13 cellular contexts compared by ENCODE assay signal in genomic region chr4:186624951-186625350, GRCh38.
DNase-seq lines count a peak whose midpoint lies in the region; ATAC-seq and FAIRE-seq lines count a peak whose summit lies in the region.
"Had no signal": no experiment of that assay in that cellular context is flagged by ENCODE, and none has a peak within 500 bp of the region (broad histone marks: within the 10 kb centered on the region; RNA-seq: fewer than 3 reads in every experiment).

No MANE protein-coding gene starts in this region.

- WGBS in small intestine, 3 donors, result 75 to 98% (median 89%) methylated on average over 1 of the region's 1 CpG

- FAIRE-seq in small intestine (lab: Jason Lieb, UNC), result no peak

- peak overlapping the region; percentile 64 for H3K9ac ChIP-seq in skeletal muscle satellite cell (ENCODE audit: low read depth, low read length)

- H3K9me3 ChIP-seq in skeletal muscle satellite cell (replicated peaks; ENCODE audit: low read length), result no peaks in the 10 kb centered on the region
- no peaks in the 10 kb centered on the region for H3K9me3 ChIP-seq in small intestine (ENCODE audit: control insufficient read depth, low read depth)
- H3K9me3 ChIP-seq: MG63, SJCRH30 had no signal

- no peak for ATAC-seq in HG03432 (IDR thresholded peaks at IDR 0.05; ENCODE audit: unreplicated experiment)
- ATAC-seq: natural killer cell treated with Interleukin-12 subunit alpha and Interleukin-12 subunit beta and Interleukin-15 and Interleukin-18, amount 100 ng/mL, for 72 hours had no signal

- DNase-seq in ELR (ENCODE audit: low read depth) (peak; percentile 66), amniotic stem cell (lab: John Stamatoyannopoulos, UW) (peak; percentile 34), foreskin melanocyte (peak; percentile 43), small intestine (no peak)
- DNase-seq in activated CD4-positive, alpha-beta T cell treated with anti-CD3 and anti-CD28 coated beads, Interleukin-2, amount 50 U/mL, for 48 hours, result no peak
- no peak for DNase-seq in activated CD4-positive, alpha-beta T cell treated with anti-CD3 and anti-CD28 coated beads for 48 hours
- DNase-seq: activated naive CD4-positive, alpha-beta T cell treated with anti-CD3 and anti-CD28 coated beads for 36 hours; cortex of kidney; MG63; SJCRH30 had no signal

- H3K27me3 ChIP-seq in skeletal muscle satellite cell (ENCODE audit: control insufficient read depth, insufficient read depth, low read length) (no peaks in the 10 kb centered on the region), small intestine (ENCODE audit: control insufficient read depth in 2 of 2, insufficient read depth in 2 of 2, low read length in 2 of 2) (no peaks in the 10 kb centered on the region)
- H3K27me3 ChIP-seq: MG63, SJCRH30 had no signal

- H3K4me3 ChIP-seq in skeletal muscle satellite cell (ENCODE audit: low read length) (no peak overlapping the region), small intestine (ENCODE audit: low read depth in 1 of 2, low read length in 2 of 2) (no peak overlapping the region)
- H3K4me3 ChIP-seq: MG63, SJCRH30 had no signal

- H3K36me3 ChIP-seq in skeletal muscle satellite cell (ENCODE audit: insufficient read depth, low read length), result peaks cover 48% of the 10 kb centered on the region
- H3K36me3 ChIP-seq in small intestine (ENCODE audit: control insufficient read depth in 2 of 2, insufficient read depth in 2 of 2, low read length in 2 of 2), result peaks cover 17 to 22% of the 10 kb centered on the region in 2 donors
- H3K36me3 ChIP-seq: MG63 had no signal

- H3K4me2 ChIP-seq in skeletal muscle satellite cell (ENCODE audit: low read length), result peak overlapping the region; percentile 43

- no peak overlapping the region for H3K27ac ChIP-seq in small intestine (ENCODE audit: low read depth in 1 of 2, low read length in 1 of 2)
- H3K27ac ChIP-seq: SJCRH30 had no signal

- H3K4me1 ChIP-seq in skeletal muscle satellite cell (ENCODE audit: control insufficient read depth, insufficient read depth, low read length) (peaks cover 41% of the 10 kb centered on the region), small intestine (ENCODE audit: control insufficient read depth in 2 of 2, insufficient read depth in 1 of 2, low read depth in 1 of 2, low read length in 1 of 2) (no peaks in the 10 kb centered on the region)

Comparison
In these comparisons a context has a peak if more than half of its experiments do, and no peak if none do; other contexts are left out.
1. DNase-seq: peak in ELR (single experiment), amniotic stem cell (single experiment) and foreskin melanocyte (single experiment); none in small intestine (single experiment), activated CD4-positive, alpha-beta T cell treated with anti-CD3 and anti-CD28 coated beads, Interleukin-2, amount 50 U/mL, for 48 hours (0 of 2) and activated CD4-positive, alpha-beta T cell treated with anti-CD3 and anti-CD28 coated beads for 48 hours (single experiment).